Comparison of ENCODE assay signal across 8 cellular contexts in the genomic region with DNA sequence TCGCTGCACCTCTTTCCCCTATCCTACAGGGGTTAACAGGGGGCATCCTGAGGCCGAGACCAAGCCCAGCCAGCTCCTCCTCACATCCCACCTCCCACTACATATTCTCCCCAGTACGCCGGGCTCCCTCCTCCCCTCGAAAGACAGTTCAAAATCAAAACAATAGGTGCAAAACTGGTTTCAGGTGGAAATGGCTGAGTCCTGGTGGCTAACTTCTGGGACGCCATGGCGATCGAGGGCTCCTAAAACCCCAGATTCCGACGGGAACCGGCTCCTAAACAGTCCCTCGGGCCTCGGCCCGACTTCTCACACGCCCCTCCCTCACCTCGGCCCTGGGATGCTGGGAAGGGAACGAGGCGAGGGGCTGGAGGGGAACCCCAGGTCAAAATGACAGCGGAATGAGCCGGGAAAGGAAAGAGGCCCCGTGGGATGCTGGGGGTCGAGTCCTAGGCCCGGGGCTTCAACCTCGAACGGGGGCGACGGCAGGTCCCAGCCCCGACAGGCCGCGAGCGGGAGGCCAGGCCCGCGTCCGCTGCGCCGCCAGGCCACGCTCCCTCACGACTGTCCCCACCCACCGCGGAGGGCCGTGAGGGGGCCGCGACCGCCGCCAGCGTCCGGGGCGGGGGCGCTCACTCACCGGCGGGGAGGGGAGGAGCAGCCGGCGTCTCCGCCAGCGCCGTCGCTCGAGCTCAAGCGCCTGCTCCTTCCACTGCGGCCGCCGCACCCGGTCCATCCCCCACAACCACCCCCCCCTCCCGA. TPM values are rescaled to one million over a fixed set of nuclear protein-coding genes. Genes with fewer than 3 reads are reported as not detected.
A peak's percentile ranks its signal among the peaks of the same experiment; 100 is the strongest.
DNase-seq lines count a peak whose midpoint lies in the region; ATAC-seq, FAIRE-seq and TF ChIP-seq lines count a peak whose summit lies in the region.

No MANE protein-coding gene starts in this region.

- CTCF ChIA-PET in GM12878 (lab: Yijun Ruan, JAX) = interaction anchor here (0.5 to 1.5 kb wide), 6 partner anchors 11 to 238 kb away, joined by 3 to 4 read pairs (median 3); no protein-coding TSS in a partner anchor

- peak overlapping the region; percentile 73 for H3K4me3 ChIP-seq in GM12878
- H3K4me3 ChIP-seq in iPS-20b (ENCODE audit: low read length) = peak overlapping the region; percentile 89
- peak overlapping the region; percentile 63 to 83 (median 72) for H3K4me3 ChIP-seq in spleen

- H3K9ac ChIP-seq in GM12878 (ENCODE audit: control insufficient read depth, insufficient read depth, low read length) (peak overlapping the region; percentile 96), iPS-20b (ENCODE audit: low read depth, low read length) (peak overlapping the region; percentile 93)

- no peaks in the 10 kb centered on the region for H3K27me3 ChIP-seq in GM12878 (replicated peaks in 1 of 2; ENCODE audit: control insufficient read depth in 2 of 2, insufficient read depth in 2 of 2, low read length in 1 of 2)
- no peaks in the 10 kb centered on the region for H3K27me3 ChIP-seq in iPS-20b (ENCODE audit: insufficient read depth, low read length)
- no peaks in the 10 kb centered on the region for H3K27me3 ChIP-seq in spleen (replicated peaks in 1 of 7)

- H3K36me3 ChIP-seq in GM12878 (ENCODE audit: control insufficient read depth in 2 of 2, insufficient read depth in 2 of 2, low read length in 1 of 2) (no peaks in the 10 kb centered on the region), iPS-20b (ENCODE audit: insufficient read depth, low read depth, low read length) (no peaks in the 10 kb centered on the region), spleen (no peaks in the 10 kb centered on the region)

- H3K9me3 ChIP-seq in GM12878 (replicated peaks; ENCODE audit: control insufficient read depth, insufficient read depth, low read length) (no peaks in the 10 kb centered on the region), iPS-20b (ENCODE audit: insufficient read depth, low read depth, low read length) (no peaks in the 10 kb centered on the region), spleen (no peaks in the 10 kb centered on the region)

- no peaks in the 10 kb centered on the region for H4K20me1 ChIP-seq in GM12878 (ENCODE audit: control insufficient read depth, insufficient read depth)

- DNase-seq in G401 (ENCODE audit: low spot score) (peak; percentile 62), GM20000 (ENCODE audit: low spot score) (peak; percentile 93), HPDE6-E6E7 (ENCODE audit: extremely low spot score) (peak; percentile 17), T-helper 1 cell (peak; percentile 13 to 77 (median 65)), GM12878 (ENCODE audit: low read depth, low spot score) (peak; percentile 23), spleen (peak; percentile 95), ACHN (no peak)

- peaks cover 36% of the 10 kb centered on the region for H3K79me2 ChIP-seq in GM12878 (ENCODE audit: control insufficient read depth, insufficient read depth, low read length)

- SMC1A ChIA-PET in GM12878 (lab: Charles Lee; ENCODE audit: uncharacterized antibody, unreplicated experiment) = interaction anchor here (0.6 to 4.3 kb wide), 8 partner anchors 8 to 266 kb away, joined by 3 to 24 read pairs (median 4); no protein-coding TSS in a partner anchor

- TF ChIP-seq CTCF in GM20000 (IDR thresholded peaks at IDR 0.05; ENCODE audit: extremely low read depth, missing control alignments) (no peak), GM12878 (IDR thresholded peaks at IDR 0.05 in 2 of 3, conservative IDR thresholded peaks at IDR 0.05 in 1 of 3; ENCODE audit: control insufficient read depth in 2 of 3, extremely low read depth in 1 of 3, insufficient read depth in 1 of 3, low read depth in 3 of 3, low read length in 3 of 3) (no peak), spleen (IDR thresholded peaks at IDR 0.05 in 8 of 11, conservative IDR thresholded peaks at IDR 0.05 in 3 of 11) (peak in 2 of 11 experiments; percentile 13 to 17)

- no TSS peak for BruUV-seq in GM12878 (replicated peaks; lab: Mats Ljungman, UMichigan)

- FAIRE-seq in GM12878 (lab: Jason Lieb, UNC) = no peak

- no peak for TF ChIP-seq EP300 in GM12878 (IDR thresholded peaks at IDR 0.05; ENCODE audit: borderline replicate concordance in 1 of 2, control insufficient read depth in 1 of 2, low read depth in 2 of 2, low read length in 2 of 2)

- ATAC-seq in GM12878 = peak; percentile 85

- peak overlapping the region; percentile 95 for H3K27ac ChIP-seq in GM12878 (ENCODE audit: control insufficient read depth, insufficient read depth)
- peak overlapping the region; percentile 41 for H3K27ac ChIP-seq in iPS-20b (ENCODE audit: low read length)
- H3K27ac ChIP-seq in spleen = peak overlapping the region; percentile 92 to 97 (median 95)

- H3K4me1 ChIP-seq in GM12878 (ENCODE audit: control insufficient read depth, insufficient read depth, low read length) (peaks cover 22% of the 10 kb centered on the region), iPS-20b (ENCODE audit: insufficient read depth, low read length) (peaks cover 21% of the 10 kb centered on the region; the same call in 1 of the 2 replicates), spleen (peaks cover 32 to 62% (median 54%) of the 10 kb centered on the region in 6 donors)

- in situ Hi-C loops in G401 (cut with HindIII; ENCODE audit: low sequenced_read_pairs) (no loop called here), GM12878 (cut with MboI) (no loop called here), ACHN (cut with HindIII; ENCODE audit: low pct_ligation_motif_present, low pct_unique_long_range_greater_than_20kb, low sequenced_read_pairs) (no loop called here)

- H3K4me2 ChIP-seq in GM12878 (ENCODE audit: control insufficient read depth, insufficient read depth) = peak overlapping the region; percentile 73

- intact Hi-C loops in GM12878 (cut with micrococcal nuclease; ENCODE audit: unreplicated experiment) (loop anchor here (5.0 kb wide), 2 partner anchors 66 to 199 kb away; no protein-coding TSS in a partner anchor), spleen (cut with DNase I; ENCODE audit: low total_unique reads) (no loop called here)

- POLR2A ChIA-PET in GM12878 (lab: Charles Lee) = interaction anchor here (0.5 to 1.3 kb wide), 5 partner anchors 8 to 1148 kb away, joined by 3 to 6 read pairs (median 3); no protein-coding TSS in a partner anchor

- peak; percentile 79 for TF ChIP-seq POLR2A in GM12878 (IDR thresholded peaks at IDR 0.05; ENCODE audit: low read depth, low read length)
- peak; percentile 5 to 62 (median 44) for TF ChIP-seq POLR2A in spleen (IDR thresholded peaks at IDR 0.05)

- RAD21 ChIA-PET in GM12878 (lab: Charles Lee; ENCODE audit: unreplicated experiment) = interaction anchor here (0.8 to 1.3 kb wide), 4 partner anchors 65 to 266 kb away, joined by 3 to 4 read pairs (median 4); no protein-coding TSS in a partner anchor

- WGBS in GM12878 (ENCODE audit: insufficient coverage, insufficient replicate concordance, low lambda C conversion rate, missing lambda C conversion rate) = under 1% methylated on average over 30 of the region's 64 CpGs
- WGBS in spleen, 5 donors = 0 to 1% (median 1%) methylated on average over 18 to 64 of the region's 64 CpGs

- no peak for TF ChIP-seq RAD21 in GM12878 (IDR thresholded peaks at IDR 0.05; ENCODE audit: insufficient read depth, low read depth, low read length)

- peak overlapping the region; percentile 76 for H2AFZ ChIP-seq in GM12878 (ENCODE audit: control insufficient read depth, low read depth, low read length)

TF ChIP-seq in GM12878, 131 proteins besides CTCF, POLR2A, EP300 and RAD21 (continues in another document):
- TF ChIP-seq PML (IDR thresholded peaks at IDR 0.05; ENCODE audit: low read length) (no peak), ZNF207 (IDR thresholded peaks at IDR 0.05; ENCODE audit: borderline replicate concordance) (0 out of 2 replicates have a peak, but pooled peaks have one; percentile 55), MEF2B (IDR thresholded peaks at IDR 0.05; ENCODE audit: partially characterized antibody, poor library complexity, severe bottlenecking) (peak; percentile 24), RBBP5 (conservative IDR thresholded peaks at IDR 0.05) (no peak), ASH2L (IDR thresholded peaks at IDR 0.05; ENCODE audit: borderline replicate concordance, low read depth) (0 out of 2 replicates have a peak, but pooled peaks have one; percentile 34), IKZF2 (IDR thresholded peaks at IDR 0.05) (peak in 1 of 2 experiments; percentile 53; a peak in 3 of 4 replicates), RB1 (IDR thresholded peaks at IDR 0.05; ENCODE audit: borderline replicate concordance) (peak; percentile 44; the same call in 1 of the 2 replicates)
- TF ChIP-seq, protein P1, sequence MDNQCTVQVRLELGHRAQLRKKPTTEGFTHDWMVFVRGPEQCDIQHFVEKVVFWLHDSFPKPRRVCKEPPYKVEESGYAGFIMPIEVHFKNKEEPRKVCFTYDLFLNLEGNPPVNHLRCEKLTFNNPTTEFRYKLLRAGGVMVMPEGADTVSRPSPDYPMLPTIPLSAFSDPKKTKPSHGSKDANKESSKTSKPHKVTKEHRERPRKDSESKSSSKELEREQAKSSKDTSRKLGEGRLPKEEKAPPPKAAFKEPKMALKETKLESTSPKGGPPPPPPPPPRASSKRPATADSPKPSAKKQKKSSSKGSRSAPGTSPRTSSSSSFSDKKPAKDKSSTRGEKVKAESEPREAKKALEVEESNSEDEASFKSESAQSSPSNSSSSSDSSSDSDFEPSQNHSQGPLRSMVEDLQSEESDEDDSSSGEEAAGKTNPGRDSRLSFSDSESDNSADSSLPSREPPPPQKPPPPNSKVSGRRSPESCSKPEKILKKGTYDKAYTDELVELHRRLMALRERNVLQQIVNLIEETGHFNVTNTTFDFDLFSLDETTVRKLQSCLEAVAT (IDR thresholded peaks at IDR 0.05) = 0 out of 2 replicates have a peak, but pooled peaks have one; percentile 49

RNA-seq across cellular contexts. Expression of gene TMCC1, which starts 0.5 kb away (rescaled TPM):
- total RNA-seq in G401 (2014; rRNA removed; shearing (Covaris generic)) = 14.6 and 15.9 TPM in 2 replicates
- 17.7 and 18.9 TPM in 2 replicates for total RNA-seq in GM12878 (2013; cell fraction: nucleolus; rRNA removed)
- total RNA-seq in GM12878 (2014; rRNA removed) (9.3 and 12.6 TPM in 2 replicates), GM12878 (2014; rRNA removed; fragmentation: Illumina TruSeq; extraction: Trizol) (11.3 and 11.6 TPM in 2 replicates), GM12878 (2021) (20.2 and 21.1 TPM in 2 replicates), spleen (10 to 100 TPM; 23.9 to 45.5 (median 38.3) TPM)
- polyA plus RNA-seq in GM12878 (2011; ENCODE audit: low read depth) = 2.4 TPM
- polyA plus RNA-seq in GM12878 (2011; rRNA removed) (12.3 and 12.9 TPM in 2 replicates), GM12878 (2014; fragmentation: Illumina TruSeq; extraction: Trizol) (13.9 and 19.2 TPM in 2 replicates), GM12878 (2014; fragmentation: Nextera tagmentation; extraction: Ambion mirVana) (1 to 10 TPM; 2.3 to 3.1 TPM), GM12878 (2014; rRNA removed) (7.6 and 10.6 TPM in 2 replicates), GM12878 (2016; fragmentation: Nextera tagmentation; extraction: Ambion mirVana) (1 to 10 TPM; 5.6 to 5.9 TPM), spleen (1 to 10 TPM; 4.5 to 9.3 (median 5.7) TPM)
- polyA plus RNA-seq in GM12878 (2011; cell fraction: cytosol; rRNA removed) = 7.8 and 8.9 TPM in 2 replicates
- polyA plus RNA-seq in GM12878 (2011; cell fraction: nucleus; rRNA removed) = 4.5 and 4.8 TPM in 2 replicates
- polyA plus RNA-seq in GM12878 (2012) = 6.3 and 10.6 TPM in 2 replicates
- polyA minus RNA-seq in GM12878 (2011; rRNA and poly(A)+ RNA removed) = 16.2 and 19.2 TPM in 2 replicates
- 8.2 and 11.0 TPM in 2 replicates for polyA minus RNA-seq in GM12878 (2011; cell fraction: cytosol; rRNA and poly(A)+ RNA removed)
- 7.7 and 11.2 TPM in 2 replicates for polyA minus RNA-seq in GM12878 (2011; cell fraction: nucleus; rRNA and poly(A)+ RNA removed)

Comparison
In these comparisons a context has a peak if more than half of its experiments do, and no peak if none do; other contexts are left out.
1. H3K27ac ChIP-seq: peak in every context shown above with its lines; median percentile 95 in GM12878; 95 in spleen; 41 in iPS-20b.